ENCODE assay signal across 8 cellular contexts in genomic region chr7:55532150-55532917, GRCh38. TPM values are rescaled to one million over a fixed set of nuclear protein-coding genes. Genes with fewer than 3 reads are reported as not detected.
DNase-seq lines count a peak whose midpoint lies in the region; ATAC-seq and TF ChIP-seq lines count a peak whose summit lies in the region.

No MANE protein-coding gene starts in this region.

- H3K9me3 Mint-ChIP-seq in CD4-positive, alpha-beta memory T cell = no peaks in the 10 kb centered on the region

- peak overlapping the region; percentile 39 to 97 (median 95) for H3K27ac Mint-ChIP-seq in CD4-positive, alpha-beta memory T cell

- peaks cover 81% of the 10 kb centered on the region for H3K4me1 ChIP-seq in CD4-positive, alpha-beta memory T cell (ENCODE audit: insufficient read depth, low read length)
- H3K4me1 ChIP-seq in left lung (peaks cover 6 to 51% of the 10 kb centered on the region in 2 donors), uterus (no peaks in the 10 kb centered on the region)

- CTCF ChIA-PET in CD4-positive, alpha-beta memory T cell (lab: Charles Lee; ENCODE audit: partially characterized antibody) = interaction anchor here (0.7 to 2.8 kb wide), 10 partner anchors 8 to 277 kb away, joined by 3 to 17 read pairs (median 4); partner anchors contain the start of gene VOPP1

- no peaks in the 10 kb centered on the region for H3K27me3 Mint-ChIP-seq in CD4-positive, alpha-beta memory T cell

- TF ChIP-seq POLR2A in uterus (IDR thresholded peaks at IDR 0.05) = no peak

- no peaks in the 10 kb centered on the region for H3K27me3 ChIP-seq in CD4-positive, alpha-beta memory T cell (ENCODE audit: insufficient read depth, low read length)
- H3K27me3 ChIP-seq in left lung = no peaks in the 10 kb centered on the region
- H3K27me3 ChIP-seq in uterus = no peaks in the 10 kb centered on the region

- peaks cover 0 to 11% of the 10 kb centered on the region in 2 donors for H3K36me3 Mint-ChIP-seq in CD4-positive, alpha-beta memory T cell

- DNase-seq in CD4-positive, alpha-beta memory T cell = no peak
- DNase-seq in SW480 (ENCODE audit: low spot score) (peak; percentile 92), left lung (no peak), NOMO-1 treated with dmso at 0.1 percent for 144 hours (lab: John Stamatoyannopoulos, UW; ENCODE audit: unreplicated experiment) (no peak), uterus (no peak)
- no peak for DNase-seq in central memory CD4-positive, alpha-beta T cell

- no peak for TF ChIP-seq CTCF in left lung (IDR thresholded peaks at IDR 0.05)
- no peak for TF ChIP-seq CTCF in uterus (IDR thresholded peaks at IDR 0.05)

- no peaks in the 10 kb centered on the region for H3K9me3 ChIP-seq in CD4-positive, alpha-beta memory T cell (ENCODE audit: control insufficient read depth in 1 of 2, low read length in 2 of 2)
- H3K9me3 ChIP-seq in left lung = no peaks in the 10 kb centered on the region
- H3K9me3 ChIP-seq in uterus = no peaks in the 10 kb centered on the region

- peak; percentile 18 for ATAC-seq in GM19324 (IDR thresholded peaks at IDR 0.05; ENCODE audit: low FRiP score, unreplicated experiment)
- ATAC-seq in left lung = no peak
- ATAC-seq in HG02938 (IDR thresholded peaks at IDR 0.05; ENCODE audit: unreplicated experiment) = no peak

- no peak overlapping the region for H3K4me3 ChIP-seq in CD4-positive, alpha-beta memory T cell (ENCODE audit: low read length in 2 of 2)
- no peak overlapping the region for H3K4me3 ChIP-seq in left lung
- no peak overlapping the region for H3K4me3 ChIP-seq in uterus

- H3K27ac ChIP-seq in CD4-positive, alpha-beta memory T cell (ENCODE audit: low read depth, low read length) = peak overlapping the region; percentile 60
- H3K27ac ChIP-seq in left lung (peak overlapping the region; percentile 8 to 90), uterus (peak overlapping the region in 1 of 2 donors; percentile 13)

- H3K4me3 Mint-ChIP-seq in CD4-positive, alpha-beta memory T cell = peak overlapping the region; percentile 43 to 88 (median 76)

- H3K4me1 Mint-ChIP-seq in CD4-positive, alpha-beta memory T cell = peaks cover 72 to 83% (median 78%) of the 10 kb centered on the region in 4 donors

- no peaks in the 10 kb centered on the region for H3K36me3 ChIP-seq in CD4-positive, alpha-beta memory T cell (ENCODE audit: insufficient read depth, low read length)
- H3K36me3 ChIP-seq in left lung (no peaks in the 10 kb centered on the region), uterus (no peaks in the 10 kb centered on the region)

- intact Hi-C loops in CD4-positive, alpha-beta memory T cell (cut with micrococcal nuclease) = loop anchor here (2.0 kb wide), 1 partner anchor 14 kb away; no protein-coding TSS in a partner anchor
- intact Hi-C loops in left lung (cut with DNase I) (no loop called here), uterus (cut with DNase I; ENCODE audit: low total_unique reads) (no loop called here)

- POLR2A ChIA-PET in CD4-positive, alpha-beta memory T cell (lab: Charles Lee; ENCODE audit: partially characterized antibody) = interaction anchor here (0.9 to 5.8 kb wide), 8 partner anchors 10 to 166 kb away, joined by 3 to 95 read pairs (median 10); partner anchors contain the start of genes LANCL2 and VOPP1

RNA-seq across cellular contexts. Expression of gene VOPP1, which starts 40.0 kb away (rescaled TPM):
- 10 to 100 TPM; 91.0 to 98.7 TPM for total RNA-seq in CD4-positive, alpha-beta memory T cell
- polyA plus RNA-seq in CD4-positive, alpha-beta memory T cell = 10 to 100 TPM; 43.0 to 90.4 TPM
- total RNA-seq in left lung (10 to 100 TPM; 49.3 to 68.5 TPM), uterus (10 to 100 TPM; 22.1 to 58.9 (median 39.8) TPM)
